Comparison of ENCODE assay signal across 10 cellular contexts in the genomic region with DNA sequence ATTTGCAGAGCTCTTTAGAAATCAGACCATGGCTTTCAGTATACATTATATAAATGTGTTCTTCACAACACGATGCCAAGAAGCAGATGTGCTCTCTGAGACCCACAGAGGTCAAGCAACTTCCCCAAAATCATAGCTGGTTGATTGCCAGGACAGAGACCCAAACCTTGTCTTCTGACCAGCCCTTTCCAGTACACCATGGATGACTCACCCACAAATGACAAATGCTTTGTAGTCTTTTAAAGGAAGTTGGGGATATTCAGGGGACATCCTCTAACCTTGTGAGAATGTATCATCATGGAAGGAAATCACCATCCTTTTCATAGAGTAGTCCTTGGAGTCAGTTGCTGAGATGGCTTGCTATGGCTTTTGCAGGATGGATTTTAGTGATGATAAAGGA. TPM values are rescaled to one million over a fixed set of nuclear protein-coding genes. Genes with fewer than 3 reads are reported as not detected.
DNase-seq lines count a peak whose midpoint lies in the region; ATAC-seq and TF ChIP-seq lines count a peak whose summit lies in the region.
"Had no signal": no experiment of that assay in that cellular context is flagged by ENCODE, and none has a peak within 500 bp of the region (broad histone marks: within the 10 kb centered on the region; RNA-seq: fewer than 3 reads in every experiment).

No MANE protein-coding gene starts in this region.

- H3K36me3 Mint-ChIP-seq in activated CD4-positive, alpha-beta memory T cell treated with anti-CD3 and anti-CD28 coated beads for 36 hours, result no peaks in the 10 kb centered on the region
- H3K36me3 Mint-ChIP-seq: activated naive CD4-positive, alpha-beta T cell treated with anti-CD3 and anti-CD28 coated beads, Interleukin-2, amount 10 ng/mL, durations not matched to agents 7 days and 5 days had no signal

- peaks cover 9% of the 10 kb centered on the region for H3K9me3 Mint-ChIP-seq in activated CD4-positive, alpha-beta memory T cell treated with anti-CD3 and anti-CD28 coated beads for 36 hours

- in situ Hi-C loops in SK-MEL-5 (cut with HindIII; ENCODE audit: low pct_unique_long_range_greater_than_20kb, low sequenced_read_pairs), result no loop called here

- no peak overlapping the region for H3K4me3 ChIP-seq in fibroblast of pulmonary artery (replicated peaks; ENCODE audit: low read depth, low read length)
- no peak overlapping the region for H3K4me3 ChIP-seq in rectal smooth muscle tissue (ENCODE audit: low read length)

- POLR2A ChIA-PET in activated CD4-positive, alpha-beta memory T cell treated with anti-CD3 and anti-CD28 coated beads for 36 hours (lab: Charles Lee), result no interaction called here

- no peaks in the 10 kb centered on the region for H3K4me1 Mint-ChIP-seq in activated CD4-positive, alpha-beta memory T cell treated with anti-CD3 and anti-CD28 coated beads for 36 hours (ENCODE audit: low read depth)
- H3K4me1 Mint-ChIP-seq: activated naive CD4-positive, alpha-beta T cell treated with anti-CD3 and anti-CD28 coated beads, Interleukin-2, amount 10 ng/mL, durations not matched to agents 7 days and 5 days had no signal

- no peak overlapping the region for H3K27ac Mint-ChIP-seq in activated CD4-positive, alpha-beta memory T cell treated with anti-CD3 and anti-CD28 coated beads for 36 hours
- H3K27ac Mint-ChIP-seq: activated naive CD4-positive, alpha-beta T cell treated with anti-CD3 and anti-CD28 coated beads, Interleukin-2, amount 10 ng/mL, durations not matched to agents 7 days and 5 days had no signal

- DNase-seq in H4 (ENCODE audit: low spot score), result peak; percentile 42
- DNase-seq in SK-MEL-5 (ENCODE audit: low read depth, low spot score), result peak; percentile 61
- peak; percentile 35 for DNase-seq in fibroblast of pulmonary artery (ENCODE audit: low read depth)
- no peak for DNase-seq in activated CD4-positive, alpha-beta T cell treated with anti-CD3 and anti-CD28 coated beads, Interleukin-2, amount 50 U/mL, for 48 hours
- DNase-seq in activated CD4-positive, alpha-beta memory T cell treated with anti-CD3 and anti-CD28 coated beads for 36 hours, result no peak
- DNase-seq: activated naive CD4-positive, alpha-beta T cell treated with anti-CD3 and anti-CD28 coated beads, Interleukin-2, amount 10 ng/mL, durations not matched to agents 7 days and 5 days had no signal

- ATAC-seq in HG02973 (IDR thresholded peaks at IDR 0.05; ENCODE audit: unreplicated experiment) (no peak), HG03342 (IDR thresholded peaks at IDR 0.05; ENCODE audit: unreplicated experiment) (no peak)

- no peaks in the 10 kb centered on the region for H3K27me3 Mint-ChIP-seq in activated CD4-positive, alpha-beta memory T cell treated with anti-CD3 and anti-CD28 coated beads for 36 hours
- H3K27me3 Mint-ChIP-seq: activated naive CD4-positive, alpha-beta T cell treated with anti-CD3 and anti-CD28 coated beads, Interleukin-2, amount 10 ng/mL, durations not matched to agents 7 days and 5 days had no signal

- TF ChIP-seq CTCF in fibroblast of pulmonary artery (IDR thresholded peaks at IDR 0.05; ENCODE audit: low read length, missing control alignments), result no peak

- intact Hi-C loops in activated CD4-positive, alpha-beta memory T cell treated with anti-CD3 and anti-CD28 coated beads for 36 hours (cut with micrococcal nuclease), result no loop called here

- peaks cover 20% of the 10 kb centered on the region for H3K4me1 ChIP-seq in rectal smooth muscle tissue (ENCODE audit: control insufficient read depth, insufficient read depth, low read length)

- CTCF ChIA-PET in activated CD4-positive, alpha-beta memory T cell treated with anti-CD3 and anti-CD28 coated beads for 36 hours (lab: Charles Lee), result no interaction called here

- H3K9ac ChIP-seq in rectal smooth muscle tissue (ENCODE audit: low read length), result no peak overlapping the region

- H3K4me3 Mint-ChIP-seq in activated CD4-positive, alpha-beta memory T cell treated with anti-CD3 and anti-CD28 coated beads for 36 hours, result no peak overlapping the region
- H3K4me3 Mint-ChIP-seq: activated naive CD4-positive, alpha-beta T cell treated with anti-CD3 and anti-CD28 coated beads, Interleukin-2, amount 10 ng/mL, durations not matched to agents 7 days and 5 days had no signal

- H3K36me3 ChIP-seq in rectal smooth muscle tissue (ENCODE audit: control insufficient read depth, insufficient read depth, low read length), result no peaks in the 10 kb centered on the region

- H3K27ac ChIP-seq in rectal smooth muscle tissue (ENCODE audit: low read depth, low read length), result peak overlapping the region; percentile 15
- H3K27ac ChIP-seq: VCaP had no signal

- H3K27me3 ChIP-seq in rectal smooth muscle tissue (ENCODE audit: control insufficient read depth, insufficient read depth, low read length), result no peaks in the 10 kb centered on the region

RNA-seq across cellular contexts. Expression of a gene that starts 30.1 kb away (rescaled TPM):
- 6.5 and 8.2 TPM in 2 replicates for total RNA-seq in H4 (2014; rRNA removed; shearing (Covaris generic))
- total RNA-seq in SK-MEL-5 (2014; rRNA removed; shearing (Covaris generic)), result 7.3 and 8.8 TPM in 2 replicates
- 5.2 and 10.4 TPM in 2 replicates for polyA plus RNA-seq in SK-MEL-5 (2015; cell fraction: cytosol; rRNA removed)
- 13.4 and 22.4 TPM in 2 replicates for polyA plus RNA-seq in SK-MEL-5 (2015; cell fraction: nucleus; rRNA removed)
- total RNA-seq in activated CD4-positive, alpha-beta memory T cell treated with anti-CD3 and anti-CD28 coated beads for 36 hours, result under 1 TPM; 0.61 to 0.64 TPM

Comparison
In these comparisons a context has a peak if more than half of its experiments do, and no peak if none do; other contexts are left out.
1. DNase-seq: peak in H4 (single experiment), SK-MEL-5 (single experiment) and fibroblast of pulmonary artery (single experiment); none in activated CD4-positive, alpha-beta T cell treated with anti-CD3 and anti-CD28 coated beads, Interleukin-2, amount 50 U/mL, for 48 hours (0 of 2) and activated CD4-positive, alpha-beta memory T cell treated with anti-CD3 and anti-CD28 coated beads for 36 hours (single experiment).